In genomic region chr13:45695198-45695730, GRCh38 we compare ENCODE assay signal across 14 cellular contexts. TPM values are rescaled to one million over a fixed set of nuclear protein-coding genes. Genes with fewer than 3 reads are reported as not detected.
DNase-seq lines count a peak whose midpoint lies in the region; ATAC-seq, FAIRE-seq and TF ChIP-seq lines count a peak whose summit lies in the region.
"Had no signal": no experiment of that assay in that cellular context is flagged by ENCODE, and none has a peak within 500 bp of the region (broad histone marks: within the 10 kb centered on the region; RNA-seq: fewer than 3 reads in every experiment).

No MANE protein-coding gene starts in this region.

- ATAC-seq in pancreas = peak in 3 of 4 donors; percentile 24 to 43 (median 37)
- ATAC-seq: A549 had no signal

- no peak for TF ChIP-seq CTCF in pancreas (IDR thresholded peaks at IDR 0.05)

- H2AFZ ChIP-seq in GM23248 = no peak overlapping the region

- no peaks in the 10 kb centered on the region for H3K79me2 ChIP-seq in GM23248 (ENCODE audit: insufficient read depth)

- no peaks in the 10 kb centered on the region for H3K9me3 ChIP-seq in GM23248 (ENCODE audit: low read depth)
- H3K9me3 ChIP-seq in pancreas = no peaks in the 10 kb centered on the region
- H3K9me3 ChIP-seq: A549 had no signal

- no peaks in the 10 kb centered on the region for H3F3A ChIP-seq in GM23248 (ENCODE audit: insufficient read depth)

- no peak overlapping the region for H3K9ac ChIP-seq in GM23248

- no peaks in the 10 kb centered on the region for H3K36me3 ChIP-seq in GM23248 (ENCODE audit: low read depth)
- no peaks in the 10 kb centered on the region for H3K36me3 ChIP-seq in pancreas
- H3K36me3 ChIP-seq: brain microvascular endothelial cell had no signal

- in situ Hi-C loops in GM23248 (cut with MboI) (no loop called here), KBM-7 (cut with MboI; ENCODE audit: low pct_unique_long_range_greater_than_20kb, low sequenced_read_pairs) (no loop called here)

- 24 to 27% methylated on average over 5 of the region's 5 CpGs for WGBS in GM23248 (ENCODE audit: low coverage in 1 of 2, low lambda C conversion rate in 2 of 2, missing lambda C conversion rate in 2 of 2), 2 experiments
- WGBS in pancreas, 2 donors = 32 to 35% methylated on average over 5 of the region's 5 CpGs

- H3K4me1 ChIP-seq in GM23248 (ENCODE audit: insufficient read depth) (peaks cover 15% of the 10 kb centered on the region; the same call in 1 of the 2 replicates), pancreas (peaks cover 0 to 5% (median 0%) of the 10 kb centered on the region in 3 donors)
- H3K4me1 ChIP-seq: A549 had no signal

- H3K27me3 ChIP-seq in GM23248 (replicated peaks; ENCODE audit: insufficient read depth) (peaks cover 17% of the 10 kb centered on the region), pancreas (no peaks in the 10 kb centered on the region)
- H3K27me3 ChIP-seq: brain microvascular endothelial cell had no signal

- peak overlapping the region; percentile 17 for H3K4me2 ChIP-seq in GM23248 (ENCODE audit: unreplicated experiment)
- H3K4me2 ChIP-seq: A549 had no signal

- H4K20me1 ChIP-seq in GM23248 (ENCODE audit: insufficient read depth) = no peaks in the 10 kb centered on the region

- peak; percentile 42 for DNase-seq in activated CD4-positive, alpha-beta T cell treated with anti-CD3 and anti-CD28 coated beads for 48 hours
- no peak for DNase-seq in activated CD4-positive, alpha-beta T cell treated with anti-CD3 and anti-CD28 coated beads, Interleukin-2, amount 50 U/mL, for 1 hour
- peak; percentile 38 for DNase-seq in GM23248
- peak; percentile 4 for DNase-seq in M059J (ENCODE audit: low read depth)
- DNase-seq in pancreas = no peak
- DNase-seq in NCI-H748 treated with DMSO at 0.1 percent for 48 hours (lab: John Stamatoyannopoulos, UW) = no peak
- DNase-seq in NCI-H345 (lab: John Stamatoyannopoulos, UW) = no peak
- DNase-seq in KBM-7 = no peak
- DNase-seq: brain microvascular endothelial cell; KG1; stimulated activated naive B cell treated with anti-CD40 and anti-IgM and Interleukin-4, amounts not matched to agents 10 μg/mL and 1 μg/mL and 100 μg/mL, for 72 hours had no signal

- FAIRE-seq in pancreas (lab: Jason Lieb, UNC) = no peak
- FAIRE-seq: A549 had no signal

- H3K4me3 ChIP-seq in GM23248 = no peak overlapping the region
- H3K4me3 ChIP-seq in pancreas = no peak overlapping the region
- H3K4me3 ChIP-seq: A549 had no signal

- H3K27ac ChIP-seq in GM23248 (no peak overlapping the region), pancreas (no peak overlapping the region)
- H3K27ac ChIP-seq: A549, brain microvascular endothelial cell had no signal

- intact Hi-C loops in pancreas (cut with DNase I) = no loop called here

- no peaks in the 10 kb centered on the region for H3K9me2 ChIP-seq in GM23248 (ENCODE audit: insufficient read depth)

RNA-seq across cellular contexts. Expression of gene CBY2, which starts 6.9 kb away (rescaled TPM):
- total RNA-seq in GM23248 (2014; rRNA removed; shearing (Covaris generic)) = not detected in 2 replicates
- polyA plus RNA-seq in GM23248 (2016; fragmentation: Nextera tagmentation; extraction: Ambion mirVana) (not detected in 2 replicates), pancreas (not detected)
- not detected in 2 replicates for total RNA-seq in M059J (2014; rRNA removed; shearing (Covaris generic))
- not detected for total RNA-seq in pancreas
- total RNA-seq: osteoblast; T-helper 1 cell treated with Interleukin-12 subunit alpha and Interleukin-12 subunit beta and Interleukin-4 antibody, amounts not matched to agents 30 ng/mL and 1 ng/mL, for 36 hours had no signal

Comparison
In these comparisons a context has a peak if more than half of its experiments do, and no peak if none do; other contexts are left out.
1. DNase-seq: peak in activated CD4-positive, alpha-beta T cell treated with anti-CD3 and anti-CD28 coated beads for 48 hours (single experiment), GM23248 (single experiment) and M059J (single experiment); none in activated CD4-positive, alpha-beta T cell treated with anti-CD3 and anti-CD28 coated beads, Interleukin-2, amount 50 U/mL, for 1 hour (single experiment), pancreas (0 of 6), NCI-H748 treated with DMSO at 0.1 percent for 48 hours (single experiment), NCI-H345 (single experiment) and KBM-7 (single experiment).